In genomic region chr2:73930386-73930785, GRCh38 we compare ENCODE assay signal across 3 cellular contexts.
TF ChIP-seq lines count a peak whose summit lies in the region.

No MANE protein-coding gene starts in this region.

TF ChIP-seq in HepG2, 621 proteins besides CTCF, POLR2A, EP300 and RAD21:
- TF ChIP-seq RARG (CRISPR knock-in tag; IDR thresholded peaks at IDR 0.05; ENCODE audit: low read depth) (no peak), MBD4 (IDR thresholded peaks at IDR 0.05; ENCODE audit: borderline replicate concordance, low read length) (no peak), ZNF24 (IDR thresholded peaks at IDR 0.05) (no peak), RBFOX2 (IDR thresholded peaks at IDR 0.05; ENCODE audit: low read depth, low read length) (peak; percentile 43; the same call in 1 of the 2 replicates)

TF ChIP-seq in K562, 482 proteins besides CTCF, POLR2A, EP300 and RAD21:
- TF ChIP-seq RBFOX2 (IDR thresholded peaks at IDR 0.05; ENCODE audit: low read depth, low read length) (peak; percentile 39; the same call in 1 of the 2 replicates), POLR2AphosphoS2 (IDR thresholded peaks at IDR 0.05; ENCODE audit: low read length) (no peak)

TF ChIP-seq in HEK293T, 16 proteins besides CTCF, POLR2A, EP300 and RAD21:
- TF ChIP-seq CTBP1 (IDR thresholded peaks at IDR 0.05; ENCODE audit: borderline replicate concordance) (no peak), ELF4 (IDR thresholded peaks at IDR 0.05) (no peak), ZNF384 (IDR thresholded peaks at IDR 0.05) (no peak), PKNOX1 (IDR thresholded peaks at IDR 0.05) (no peak), L3MBTL2 (conservative IDR thresholded peaks at IDR 0.05) (no peak), ARNT (IDR thresholded peaks at IDR 0.05) (no peak), SP1 (IDR thresholded peaks at IDR 0.05) (no peak), HDGF (IDR thresholded peaks at IDR 0.05; ENCODE audit: borderline replicate concordance) (no peak), BHLHE40 (IDR thresholded peaks at IDR 0.05; ENCODE audit: borderline replicate concordance) (no peak), NFRKB (IDR thresholded peaks at IDR 0.05) (no peak), FOXM1 (IDR thresholded peaks at IDR 0.05; ENCODE audit: borderline replicate concordance) (no peak), FOXK2 (IDR thresholded peaks at IDR 0.05) (no peak), SUZ12 (IDR thresholded peaks at IDR 0.05) (no peak), TARDBP (IDR thresholded peaks at IDR 0.05) (no peak), FOXA1 (IDR thresholded peaks at IDR 0.05) (no peak)
